1 cellular context compared by ENCODE assay signal in genomic region chr10:89391882-89392756, GRCh38.
TF ChIP-seq lines count a peak whose summit lies in the region.

IFIT1 (plus strand) TSS chr10:89392623; CDS start chr10:89392713, 90 bp downstream.

TF ChIP-seq in HEK293, 187 proteins besides CTCF, POLR2A, EP300 and RAD21 (continued from another document):
- TF ChIP-seq, protein P1, sequence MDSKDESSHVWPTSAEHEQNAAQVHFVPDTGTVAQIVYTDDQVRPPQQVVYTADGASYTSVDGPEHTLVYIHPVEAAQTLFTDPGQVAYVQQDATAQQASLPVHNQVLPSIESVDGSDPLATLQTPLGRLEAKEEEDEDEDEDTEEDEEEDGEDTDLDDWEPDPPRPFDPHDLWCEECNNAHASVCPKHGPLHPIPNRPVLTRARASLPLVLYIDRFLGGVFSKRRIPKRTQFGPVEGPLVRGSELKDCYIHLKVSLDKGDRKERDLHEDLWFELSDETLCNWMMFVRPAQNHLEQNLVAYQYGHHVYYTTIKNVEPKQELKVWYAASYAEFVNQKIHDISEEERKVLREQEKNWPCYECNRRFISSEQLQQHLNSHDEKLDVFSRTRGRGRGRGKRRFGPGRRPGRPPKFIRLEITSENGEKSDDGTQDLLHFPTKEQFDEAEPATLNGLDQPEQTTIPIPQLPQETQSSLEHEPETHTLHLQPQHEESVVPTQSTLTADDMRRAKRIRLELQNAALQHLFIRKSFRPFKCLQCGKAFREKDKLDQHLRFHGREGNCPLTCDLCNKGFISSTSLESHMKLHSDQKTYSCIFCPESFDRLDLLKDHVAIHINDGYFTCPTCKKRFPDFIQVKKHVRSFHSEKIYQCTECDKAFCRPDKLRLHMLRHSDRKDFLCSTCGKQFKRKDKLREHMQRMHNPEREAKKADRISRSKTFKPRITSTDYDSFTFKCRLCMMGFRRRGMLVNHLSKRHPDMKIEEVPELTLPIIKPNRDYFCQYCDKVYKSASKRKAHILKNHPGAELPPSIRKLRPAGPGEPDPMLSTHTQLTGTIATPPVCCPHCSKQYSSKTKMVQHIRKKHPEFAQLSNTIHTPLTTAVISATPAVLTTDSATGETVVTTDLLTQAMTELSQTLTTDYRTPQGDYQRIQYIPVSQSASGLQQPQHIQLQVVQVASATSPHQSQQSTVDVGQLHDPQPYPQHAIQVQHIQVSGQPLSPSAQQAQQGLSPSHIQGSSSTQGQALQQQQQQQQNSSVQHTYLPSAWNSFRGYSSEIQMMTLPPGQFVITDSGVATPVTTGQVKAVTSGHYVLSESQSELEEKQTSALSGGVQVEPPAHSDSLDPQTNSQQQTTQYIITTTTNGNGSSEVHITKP (tag by site-specific recombination; IDR thresholded peaks at IDR 0.05): peak; percentile 75
- no peak for TF ChIP-seq ZNF692 (tag by site-specific recombination; IDR thresholded peaks at IDR 0.05)
- TF ChIP-seq, protein P2, sequence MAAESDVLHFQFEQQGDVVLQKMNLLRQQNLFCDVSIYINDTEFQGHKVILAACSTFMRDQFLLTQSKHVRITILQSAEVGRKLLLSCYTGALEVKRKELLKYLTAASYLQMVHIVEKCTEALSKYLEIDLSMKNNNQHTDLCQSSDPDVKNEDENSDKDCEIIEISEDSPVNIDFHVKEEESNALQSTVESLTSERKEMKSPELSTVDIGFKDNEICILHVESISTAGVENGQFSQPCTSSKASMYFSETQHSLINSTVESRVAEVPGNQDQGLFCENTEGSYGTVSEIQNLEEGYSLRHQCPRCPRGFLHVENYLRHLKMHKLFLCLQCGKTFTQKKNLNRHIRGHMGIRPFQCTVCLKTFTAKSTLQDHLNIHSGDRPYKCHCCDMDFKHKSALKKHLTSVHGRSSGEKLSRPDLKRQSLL (tag by site-specific recombination; IDR thresholded peaks at IDR 0.05): no peak
- peak; percentile 35; the same call in 1 of the 2 replicates for TF ChIP-seq PRDM1 (tag by site-specific recombination; IDR thresholded peaks at IDR 0.05)
- TF ChIP-seq ZNF837 (tag by site-specific recombination; IDR thresholded peaks at IDR 0.05): no peak
- TF ChIP-seq, protein P3, sequence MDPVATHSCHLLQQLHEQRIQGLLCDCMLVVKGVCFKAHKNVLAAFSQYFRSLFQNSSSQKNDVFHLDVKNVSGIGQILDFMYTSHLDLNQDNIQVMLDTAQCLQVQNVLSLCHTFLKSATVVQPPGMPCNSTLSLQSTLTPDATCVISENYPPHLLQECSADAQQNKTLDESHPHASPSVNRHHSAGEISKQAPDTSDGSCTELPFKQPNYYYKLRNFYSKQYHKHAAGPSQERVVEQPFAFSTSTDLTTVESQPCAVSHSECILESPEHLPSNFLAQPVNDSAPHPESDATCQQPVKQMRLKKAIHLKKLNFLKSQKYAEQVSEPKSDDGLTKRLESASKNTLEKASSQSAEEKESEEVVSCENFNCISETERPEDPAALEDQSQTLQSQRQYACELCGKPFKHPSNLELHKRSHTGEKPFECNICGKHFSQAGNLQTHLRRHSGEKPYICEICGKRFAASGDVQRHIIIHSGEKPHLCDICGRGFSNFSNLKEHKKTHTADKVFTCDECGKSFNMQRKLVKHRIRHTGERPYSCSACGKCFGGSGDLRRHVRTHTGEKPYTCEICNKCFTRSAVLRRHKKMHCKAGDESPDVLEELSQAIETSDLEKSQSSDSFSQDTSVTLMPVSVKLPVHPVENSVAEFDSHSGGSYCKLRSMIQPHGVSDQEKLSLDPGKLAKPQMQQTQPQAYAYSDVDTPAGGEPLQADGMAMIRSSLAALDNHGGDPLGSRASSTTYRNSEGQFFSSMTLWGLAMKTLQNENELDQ (tag by site-specific recombination; IDR thresholded peaks at IDR 0.05; ENCODE audit: low read depth): no peak
- no peak for TF ChIP-seq KLF7 (tag by site-specific recombination; IDR thresholded peaks at IDR 0.05; ENCODE audit: borderline replicate concordance)
- TF ChIP-seq ZNF610 (tag by site-specific recombination; IDR thresholded peaks at IDR 0.05; ENCODE audit: borderline replicate concordance): no peak
- 0 out of 2 replicates have a peak, but pooled peaks have one; percentile 16 for TF ChIP-seq ZNF335 (tag by site-specific recombination; conservative IDR thresholded peaks at IDR 0.05)
- TF ChIP-seq ZBTB11 (tag by site-specific recombination; conservative IDR thresholded peaks at IDR 0.05; ENCODE audit: low read depth): no peak
- peak; percentile 25; the same call in 1 of the 2 replicates for TF ChIP-seq ZXDB (tag by site-specific recombination; IDR thresholded peaks at IDR 0.05)
- TF ChIP-seq IKZF3 (tag by site-specific recombination; IDR thresholded peaks at IDR 0.05): no peak
- no peak for TF ChIP-seq ZNF658 (tag by site-specific recombination; IDR thresholded peaks at IDR 0.05)
- TF ChIP-seq ZNF266 (tag by site-specific recombination; IDR thresholded peaks at IDR 0.05; ENCODE audit: low read depth): no peak
- 0 out of 2 replicates have a peak, but pooled peaks have one; percentile 12 for TF ChIP-seq ZNF660 (tag by site-specific recombination; IDR thresholded peaks at IDR 0.05)
- TF ChIP-seq GFI1B (tag by site-specific recombination; IDR thresholded peaks at IDR 0.05): no peak
- no peak for TF ChIP-seq ZNF37A (tag by site-specific recombination; IDR thresholded peaks at IDR 0.05)
- no peak for TF ChIP-seq ZNF843 (tag by site-specific recombination; IDR thresholded peaks at IDR 0.05)
- TF ChIP-seq ZNF274 (IDR thresholded peaks at IDR 0.05; ENCODE audit: low read length): no peak
- no peak for TF ChIP-seq ZNF274 (tag by site-specific recombination; IDR thresholded peaks at IDR 0.05; ENCODE audit: borderline replicate concordance)
- no peak for TF ChIP-seq ZNF114 (tag by site-specific recombination; IDR thresholded peaks at IDR 0.05)
- TF ChIP-seq ZNF391 (tag by site-specific recombination; IDR thresholded peaks at IDR 0.05; ENCODE audit: borderline replicate concordance, low read depth): no peak
- no peak for TF ChIP-seq BCL11A (tag by site-specific recombination; IDR thresholded peaks at IDR 0.05; ENCODE audit: low read depth)
- TF ChIP-seq ZNF623 (tag by site-specific recombination; IDR thresholded peaks at IDR 0.05): no peak
- no peak for TF ChIP-seq ZNF830 (tag by site-specific recombination; IDR thresholded peaks at IDR 0.05; ENCODE audit: low read depth)
- TF ChIP-seq ZNF133 (tag by site-specific recombination; IDR thresholded peaks at IDR 0.05): no peak
- TF ChIP-seq ZNF211 (tag by site-specific recombination; IDR thresholded peaks at IDR 0.05; ENCODE audit: low read depth): no peak
- 0 out of 2 replicates have a peak, but pooled peaks have one; percentile 22 for TF ChIP-seq PATZ1 (tag by site-specific recombination; IDR thresholded peaks at IDR 0.05)
- TF ChIP-seq PRDM4 (tag by site-specific recombination; IDR thresholded peaks at IDR 0.05): peak; percentile 89
- TF ChIP-seq KLF9 (tag by site-specific recombination; IDR thresholded peaks at IDR 0.05; ENCODE audit: low read depth): peak; percentile 52
- TF ChIP-seq, protein P4, sequence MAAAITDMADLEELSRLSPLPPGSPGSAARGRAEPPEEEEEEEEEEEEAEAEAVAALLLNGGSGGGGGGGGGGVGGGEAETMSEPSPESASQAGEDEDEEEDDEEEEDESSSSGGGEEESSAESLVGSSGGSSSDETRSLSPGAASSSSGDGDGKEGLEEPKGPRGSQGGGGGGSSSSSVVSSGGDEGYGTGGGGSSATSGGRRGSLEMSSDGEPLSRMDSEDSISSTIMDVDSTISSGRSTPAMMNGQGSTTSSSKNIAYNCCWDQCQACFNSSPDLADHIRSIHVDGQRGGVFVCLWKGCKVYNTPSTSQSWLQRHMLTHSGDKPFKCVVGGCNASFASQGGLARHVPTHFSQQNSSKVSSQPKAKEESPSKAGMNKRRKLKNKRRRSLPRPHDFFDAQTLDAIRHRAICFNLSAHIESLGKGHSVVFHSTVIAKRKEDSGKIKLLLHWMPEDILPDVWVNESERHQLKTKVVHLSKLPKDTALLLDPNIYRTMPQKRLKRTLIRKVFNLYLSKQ (tag by site-specific recombination; IDR thresholded peaks at IDR 0.05; ENCODE audit: borderline replicate concordance): no peak
